8 cellular contexts compared by ENCODE assay signal in the genomic region with DNA sequence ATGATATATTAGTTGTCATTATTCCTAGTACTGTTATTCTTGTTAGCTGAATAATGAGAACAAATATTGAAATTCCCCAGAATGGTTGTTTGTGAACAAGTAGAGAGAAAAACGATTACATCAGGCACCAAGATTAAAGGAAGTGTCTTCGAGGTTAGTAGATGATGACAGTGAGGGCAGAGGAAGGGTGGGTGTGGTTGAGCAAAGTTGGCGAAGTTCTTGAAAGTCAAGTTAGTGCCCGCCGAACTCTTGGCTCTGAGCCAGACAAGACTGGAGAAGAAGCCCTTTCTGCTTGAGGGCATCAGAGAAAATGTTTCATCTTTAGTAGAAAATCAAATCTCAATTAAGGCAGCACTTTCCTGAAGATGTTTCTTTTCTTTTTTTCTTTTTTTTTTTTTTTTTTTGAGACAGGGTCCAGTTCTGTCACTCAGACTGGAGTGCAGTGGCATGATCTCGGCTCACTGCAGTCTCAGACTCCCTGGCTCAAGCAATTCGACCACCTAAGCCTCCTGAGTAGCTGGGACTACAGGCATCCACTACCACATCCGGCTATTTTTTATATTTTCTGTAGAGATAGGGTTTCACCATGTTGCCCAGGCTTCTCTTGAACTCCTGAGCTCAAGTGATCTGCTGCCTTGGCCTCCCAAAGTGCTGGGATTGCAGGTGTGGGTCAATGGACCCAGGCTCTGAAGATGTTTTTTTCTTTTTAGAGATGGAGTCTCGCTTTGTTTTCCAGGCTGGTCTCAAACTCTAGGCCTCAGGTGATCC.
A peak's percentile ranks its signal among the peaks of the same experiment; 100 is the strongest.
DNase-seq lines count a peak whose midpoint lies in the region; ATAC-seq and TF ChIP-seq lines count a peak whose summit lies in the region.

No MANE protein-coding gene starts in this region.

- H3K9ac ChIP-seq in SK-N-MC (ENCODE audit: insufficient read length): no peak overlapping the region

- H3K4me1 ChIP-seq in mucosa of descending colon (ENCODE audit: low read depth): no peaks in the 10 kb centered on the region

- peak; percentile 12 for DNase-seq in SK-N-MC (ENCODE audit: low read depth, low spot score)
- DNase-seq in activated T-helper 9 cell treated with anti-CD3 and anti-CD28 coated beads, Interleukin-2, amount 50 U/mL, for 16 hours (ENCODE audit: low read depth): peak; percentile 67
- DNase-seq in mucosa of descending colon: peak in 2 of 3 donors; percentile 39 to 74
- DNase-seq in stimulated activated naive CD8-positive, alpha-beta T cell treated with anti-CD3 and anti-CD28 coated beads, Interleukin-15, amount 100 ng/mL, for 72 hours: peak; percentile 72 to 85
- no peak for DNase-seq in HuH-7.5 (ENCODE audit: low spot score)
- DNase-seq in HuH-7 (ENCODE audit: low spot score): no peak

- H3K27ac ChIP-seq in SK-N-MC: no peak overlapping the region

- peak overlapping the region; percentile 61 to 70 for H3K4me3 Mint-ChIP-seq in stimulated activated naive CD8-positive, alpha-beta T cell treated with anti-CD3 and anti-CD28 coated beads, Interleukin-15, amount 100 ng/mL, for 72 hours

- peak overlapping the region; percentile 95 to 99 for H3K27ac Mint-ChIP-seq in stimulated activated naive CD8-positive, alpha-beta T cell treated with anti-CD3 and anti-CD28 coated beads, Interleukin-15, amount 100 ng/mL, for 72 hours

- H3K9me3 ChIP-seq in SK-N-MC (ENCODE audit: low read depth, low read length) (no peaks in the 10 kb centered on the region), mucosa of descending colon (no peaks in the 10 kb centered on the region)

- intact Hi-C loops in mucosa of descending colon (cut with DNase I, micrococcal nuclease): no loop called here

- H3K4me3 ChIP-seq in SK-N-MC: peak overlapping the region; percentile 1; the same call in 1 of the 2 replicates
- no peak overlapping the region for H3K4me3 ChIP-seq in mucosa of descending colon

- H3K36me3 ChIP-seq in SK-N-MC (ENCODE audit: insufficient read depth, low read length) (no peaks in the 10 kb centered on the region), mucosa of descending colon (ENCODE audit: low read depth) (no peaks in the 10 kb centered on the region)

- ATAC-seq in mucosa of descending colon (peak; percentile 63), GM21717 (IDR thresholded peaks at IDR 0.05; ENCODE audit: unreplicated experiment) (no peak), GM18909 (IDR thresholded peaks at IDR 0.05; ENCODE audit: poor library complexity, unreplicated experiment) (no peak)
- ATAC-seq in stimulated activated naive CD8-positive, alpha-beta T cell treated with anti-CD3 and anti-CD28 coated beads, Interleukin-15, amount 100 ng/mL, for 72 hours: peak; percentile 87

- no peaks in the 10 kb centered on the region for H3K27me3 Mint-ChIP-seq in stimulated activated naive CD8-positive, alpha-beta T cell treated with anti-CD3 and anti-CD28 coated beads, Interleukin-15, amount 100 ng/mL, for 72 hours

- H3K4me1 Mint-ChIP-seq in stimulated activated naive CD8-positive, alpha-beta T cell treated with anti-CD3 and anti-CD28 coated beads, Interleukin-15, amount 100 ng/mL, for 72 hours: peaks cover 71% of the 10 kb centered on the region

- H3K9me3 Mint-ChIP-seq in stimulated activated naive CD8-positive, alpha-beta T cell treated with anti-CD3 and anti-CD28 coated beads, Interleukin-15, amount 100 ng/mL, for 72 hours: peaks cover 5 to 8% of the 10 kb centered on the region in 2 donors

- TF ChIP-seq CTCF in mucosa of descending colon (IDR thresholded peaks at IDR 0.05): no peak

Comparison
In these comparisons a context has a peak if more than half of its experiments do, and no peak if none do; other contexts are left out.
1. DNase-seq: peak in SK-N-MC (single experiment), activated T-helper 9 cell treated with anti-CD3 and anti-CD28 coated beads, Interleukin-2, amount 50 U/mL, for 16 hours (single experiment), mucosa of descending colon (2 of 3) and stimulated activated naive CD8-positive, alpha-beta T cell treated with anti-CD3 and anti-CD28 coated beads, Interleukin-15, amount 100 ng/mL, for 72 hours (2 of 2); none in HuH-7.5 (single experiment) and HuH-7 (single experiment).
2. ATAC-seq: peak in mucosa of descending colon (single experiment) and stimulated activated naive CD8-positive, alpha-beta T cell treated with anti-CD3 and anti-CD28 coated beads, Interleukin-15, amount 100 ng/mL, for 72 hours (single experiment); none in GM21717 (single experiment) and GM18909 (single experiment).